1 cellular context compared by ENCODE assay signal in genomic region chr18:62757399-62758010, GRCh38.
TF ChIP-seq lines count a peak whose summit lies in the region.

No MANE protein-coding gene starts in this region.

TF ChIP-seq in H1, 55 proteins besides CTCF, POLR2A, EP300 and RAD21:
- no peak for TF ChIP-seq KDM1A (IDR thresholded peaks at IDR 0.05; ENCODE audit: borderline replicate concordance, low read length)
- TF ChIP-seq POU5F1 (IDR thresholded peaks at IDR 0.05; ENCODE audit: low read depth, low read length), result no peak
- no peak for TF ChIP-seq KDM4A (IDR thresholded peaks at IDR 0.05; ENCODE audit: low read depth, low read length, severe bottlenecking)
- no peak for TF ChIP-seq ZNF274 (IDR thresholded peaks at IDR 0.05; ENCODE audit: borderline replicate concordance, extremely low read depth, low read length)
- TF ChIP-seq HDAC6 (IDR thresholded peaks at IDR 0.05; ENCODE audit: low read depth, low read length), result no peak
- no peak for TF ChIP-seq NRF1 (IDR thresholded peaks at IDR 0.05; ENCODE audit: low read depth, low read length)
- TF ChIP-seq TAF1 (IDR thresholded peaks at IDR 0.05; ENCODE audit: low read depth, low read length), result no peak
- TF ChIP-seq CHD2 (IDR thresholded peaks at IDR 0.05; ENCODE audit: low read length), result no peak
- no peak for TF ChIP-seq ATF2 (IDR thresholded peaks at IDR 0.05; ENCODE audit: low read length)
- TF ChIP-seq GTF2F1 (IDR thresholded peaks at IDR 0.05; ENCODE audit: borderline replicate concordance, low read depth, low read length), result no peak
- TF ChIP-seq CEBPB (IDR thresholded peaks at IDR 0.05; ENCODE audit: low read depth, low read length), result no peak
- TF ChIP-seq SP4 (IDR thresholded peaks at IDR 0.05; ENCODE audit: low read length), result no peak
- no peak for TF ChIP-seq SP2 (IDR thresholded peaks at IDR 0.05; ENCODE audit: low read length)
- no peak for TF ChIP-seq FOSL1 (IDR thresholded peaks at IDR 0.05; ENCODE audit: insufficient read depth, low read depth, low read length)
- no peak for TF ChIP-seq SIN3A (conservative IDR thresholded peaks at IDR 0.05 in 1 of 2, IDR thresholded peaks at IDR 0.05 in 1 of 2; ENCODE audit: low read depth in 1 of 2, low read length in 2 of 2)
- TF ChIP-seq JUN (IDR thresholded peaks at IDR 0.05; ENCODE audit: low read depth, low read length), result no peak
- no peak for TF ChIP-seq CHD1 (IDR thresholded peaks at IDR 0.05; ENCODE audit: low read depth, low read length)
- TF ChIP-seq TAF7 (optimal IDR thresholded peaks at IDR 0.05; ENCODE audit: borderline replicate concordance, low read depth, low read length), result no peak
- no peak for TF ChIP-seq E2F6 (IDR thresholded peaks at IDR 0.05)
- TF ChIP-seq RXRA (IDR thresholded peaks at IDR 0.05; ENCODE audit: insufficient read depth, low read depth, low read length), result no peak
